Comparison of ENCODE assay signal across 30 cellular contexts in the genomic region with DNA sequence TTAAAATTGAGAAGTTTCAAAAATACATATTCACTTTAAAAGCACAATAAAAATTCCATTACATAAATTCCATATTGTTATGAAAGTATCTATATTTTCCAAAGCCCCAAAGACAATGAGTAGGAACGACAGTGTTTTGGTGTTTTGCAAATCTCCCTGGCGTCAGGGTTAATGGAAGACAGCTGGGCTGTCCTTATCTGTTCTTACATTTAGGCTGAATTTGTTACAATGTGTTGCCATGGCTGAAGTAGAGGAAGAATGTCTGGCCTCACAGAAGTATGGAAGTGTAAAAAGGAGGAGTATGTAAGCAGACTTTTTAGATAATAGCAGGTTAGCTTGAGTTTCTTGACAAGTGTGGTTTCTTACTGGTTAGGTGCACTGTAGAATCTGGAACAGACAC.
DNase-seq lines count a peak whose midpoint lies in the region; ATAC-seq and TF ChIP-seq lines count a peak whose summit lies in the region.
"Had no signal": no experiment of that assay in that cellular context is flagged by ENCODE, and none has a peak within 500 bp of the region (broad histone marks: within the 10 kb centered on the region; RNA-seq: fewer than 3 reads in every experiment).

No MANE protein-coding gene starts in this region.

- no peak overlapping the region for H3K27ac Mint-ChIP-seq in osteocyte (ENCODE audit: unreplicated experiment)
- H3K27ac Mint-ChIP-seq: activated naive CD8-positive, alpha-beta T cell; activated T-helper 17 cell treated with anti-CD3 and anti-CD28 coated beads, Interleukin-2, amount 50 U/mL, for 72 hours had no signal

- no peak overlapping the region for H3K4me2 ChIP-seq in osteoblast (ENCODE audit: insufficient read depth, low read length)

- ATAC-seq in SK-N-SH treated with all-trans-retinoic acid at 6 μM for 48 hours (peak; percentile 53), HG03571 (IDR thresholded peaks at IDR 0.05; ENCODE audit: unreplicated experiment) (no peak)
- ATAC-seq: activated T-helper 17 cell treated with anti-CD3 and anti-CD28 coated beads, Interleukin-2, amount 50 U/mL, for 72 hours; K562; lower lobe of right lung; Panc1 had no signal

- H3K27ac ChIP-seq in osteoblast (ENCODE audit: low read depth, low read length), result no peak overlapping the region
- no peak overlapping the region for H3K27ac ChIP-seq in Peyer's patch
- no peak overlapping the region for H3K27ac ChIP-seq in WERI-Rb-1
- H3K27ac ChIP-seq: BLaER1 treated with 17β-estradiol and CSF1 and Interleukin-3, amounts not matched to agents 10 nM and 100 nM; brain microvascular endothelial cell; coronary artery; SJSA1; spleen; tibial artery had no signal

- H3K9me3 ChIP-seq in osteoblast (ENCODE audit: low read depth, low read length), result no peaks in the 10 kb centered on the region
- no peaks in the 10 kb centered on the region for H3K9me3 ChIP-seq in Peyer's patch
- H3K9me3 ChIP-seq in WERI-Rb-1 (ENCODE audit: severe bottlenecking), result no peaks in the 10 kb centered on the region
- H3K9me3 ChIP-seq: BLaER1 treated with 17β-estradiol and CSF1 and Interleukin-3, amounts not matched to agents 10 nM and 100 nM; Caco-2; HAP-1; lower lobe of right lung; MG63; SJSA1; spleen; tibial artery had no signal

- H3K36me3 ChIP-seq in osteoblast (ENCODE audit: insufficient read depth, low read length), result no peaks in the 10 kb centered on the region
- no peaks in the 10 kb centered on the region for H3K36me3 ChIP-seq in Peyer's patch
- H3K36me3 ChIP-seq in WERI-Rb-1, result no peaks in the 10 kb centered on the region
- H3K36me3 ChIP-seq: BLaER1 treated with 17β-estradiol and CSF1 and Interleukin-3, amounts not matched to agents 10 nM and 100 nM; brain microvascular endothelial cell; HAP-1; lower lobe of right lung; MG63; SJSA1; spleen; tibial artery had no signal

- no peak overlapping the region for H2AFZ ChIP-seq in osteoblast (ENCODE audit: low read length)

- H3K79me2 ChIP-seq in osteoblast (ENCODE audit: insufficient read depth, low read length), result no peaks in the 10 kb centered on the region

- peak; percentile 47 for DNase-seq in AG20443 (ENCODE audit: low spot score)
- DNase-seq in fibroblast of pulmonary artery (ENCODE audit: low read depth), result peak; percentile 87
- DNase-seq in osteoblast (ENCODE audit: insufficient read length, low spot score, missing footprints), result peak; percentile 31
- DNase-seq in osteocyte (ENCODE audit: extremely low spot score, unreplicated experiment), result no peak
- DNase-seq in Peyer's patch, result no peak
- DNase-seq in WERI-Rb-1, result no peak
- DNase-seq: activated CD4-positive, alpha-beta T cell treated with anti-CD3 and anti-CD28 coated beads, Interleukin-2, amount 50 U/mL, for 4 hours; activated CD8-positive, alpha-beta memory T cell treated with anti-CD3 and anti-CD28 coated beads, Interleukin-2, amount 50 U/mL, for 4 hours; brain microvascular endothelial cell; Caco-2; hippocampal formation; lower lobe of right lung; MG63; NCI-H1417; NCI-H510A; nucleus accumbens; spleen; stimulated activated CD4-positive, alpha-beta T cell treated with anti-CD3 and anti-CD28 coated beads, Interleukin-4, amount 100 ng/mL, for 24 hours; stimulated activated naive CD4-positive, alpha-beta T cell treated with Interleukin-2 at 50 U/mL for 16 hours; tibial artery had no signal

- H3K36me3 Mint-ChIP-seq in osteocyte (ENCODE audit: unreplicated experiment), result no peaks in the 10 kb centered on the region
- H3K36me3 Mint-ChIP-seq: activated naive CD8-positive, alpha-beta T cell had no signal

- no peak overlapping the region for H3K4me3 ChIP-seq in fibroblast of pulmonary artery (replicated peaks; ENCODE audit: low read depth, low read length)
- no peak overlapping the region for H3K4me3 ChIP-seq in osteoblast (ENCODE audit: insufficient read depth, low read length)
- H3K4me3 ChIP-seq in Peyer's patch, result no peak overlapping the region
- no peak overlapping the region for H3K4me3 ChIP-seq in WERI-Rb-1 (ENCODE audit: low read depth, low read length)
- H3K4me3 ChIP-seq: BLaER1 treated with 17β-estradiol and CSF1 and Interleukin-3, amounts not matched to agents 10 nM and 100 nM; coronary artery; HAP-1; K562; lower lobe of right lung; MG63; SJSA1; spleen; tibial artery had no signal

- H3K4me1 Mint-ChIP-seq in osteocyte (ENCODE audit: unreplicated experiment), result peaks cover 13% of the 10 kb centered on the region

- H3K4me3 Mint-ChIP-seq in osteocyte (ENCODE audit: unreplicated experiment), result no peak overlapping the region
- H3K4me3 Mint-ChIP-seq: activated naive CD8-positive, alpha-beta T cell; activated T-helper 17 cell treated with anti-CD3 and anti-CD28 coated beads, Interleukin-2, amount 50 U/mL, for 72 hours had no signal

- no peaks in the 10 kb centered on the region for H4K20me1 ChIP-seq in osteoblast (ENCODE audit: insufficient read depth, low read length)
- H4K20me1 ChIP-seq: BLaER1 treated with 17β-estradiol and CSF1 and Interleukin-3, amounts not matched to agents 10 nM and 100 nM had no signal

- H3K4me1 ChIP-seq in osteoblast (ENCODE audit: insufficient read depth, low read length), result peaks cover 50% of the 10 kb centered on the region
- H3K4me1 ChIP-seq in Peyer's patch, result peaks cover 0 to 22% (median 0%) of the 10 kb centered on the region in 4 donors
- H3K4me1 ChIP-seq: HAP-1 had no signal

- TF ChIP-seq CTCF in fibroblast of pulmonary artery (IDR thresholded peaks at IDR 0.05; ENCODE audit: low read length, missing control alignments) (no peak), osteoblast (IDR thresholded peaks at IDR 0.05; ENCODE audit: extremely low read depth, low read depth, low read length) (no peak), osteocyte (IDR thresholded peaks at IDR 0.05) (no peak), Peyer's patch (IDR thresholded peaks at IDR 0.05) (no peak), WERI-Rb-1 (IDR thresholded peaks at IDR 0.05; ENCODE audit: low read depth, low read length) (no peak)

- TF ChIP-seq POLR2A in Peyer's patch (IDR thresholded peaks at IDR 0.05), result no peak

- H3K27me3 ChIP-seq in osteoblast (ENCODE audit: insufficient read depth, low read length) (no peaks in the 10 kb centered on the region), Peyer's patch (no peaks in the 10 kb centered on the region), WERI-Rb-1 (ENCODE audit: insufficient read depth, low read depth, severe bottlenecking) (no peaks in the 10 kb centered on the region)
- H3K27me3 ChIP-seq: BLaER1 treated with 17β-estradiol and CSF1 and Interleukin-3, amounts not matched to agents 10 nM and 100 nM; brain microvascular endothelial cell; MG63; SJSA1; tibial artery had no signal

- peaks cover 27% of the 10 kb centered on the region for H3K27me3 Mint-ChIP-seq in osteocyte (ENCODE audit: unreplicated experiment)

- H3K9me3 Mint-ChIP-seq in osteocyte (ENCODE audit: unreplicated experiment), result no peaks in the 10 kb centered on the region
- H3K9me3 Mint-ChIP-seq: activated T-helper 17 cell treated with anti-CD3 and anti-CD28 coated beads, Interleukin-2, amount 50 U/mL, for 72 hours had no signal

TF ChIP-seq in SK-N-SH treated with all-trans-retinoic acid at 6 μM for 48 hours, 23 proteins besides CTCF, POLR2A, EP300 and RAD21:
- peak; percentile 69; the same call in 1 of the 2 replicates for TF ChIP-seq TCF4 (CRISPR knock-in tag; IDR thresholded peaks at IDR 0.05; ENCODE audit: borderline replicate concordance)
- no peak for TF ChIP-seq OSR1 (CRISPR knock-in tag; IDR thresholded peaks at IDR 0.05)

Comparison
In these comparisons a context has a peak if more than half of its experiments do, and no peak if none do; other contexts are left out.
1. DNase-seq: peak in AG20443 (single experiment), fibroblast of pulmonary artery (single experiment) and osteoblast (single experiment); none in osteocyte (single experiment), Peyer's patch (0 of 3) and WERI-Rb-1 (single experiment).